ENCODE assay signal across 26 cellular contexts in genomic region chr1:200988693-200989092, GRCh38.
"Had no signal": no experiment of that assay in that cellular context is flagged by ENCODE, and none has a peak within 500 bp of the region (broad histone marks: within the 10 kb centered on the region; RNA-seq: fewer than 3 reads in every experiment).

No MANE protein-coding gene starts in this region.

- H3K36me3 ChIP-seq: left ventricle myocardium inferior, transverse colon, uterus had no signal

- H3K27ac ChIP-seq: coronary artery, esophagus muscularis mucosa, foreskin keratinocyte, heart right ventricle, left ventricle myocardium inferior, lower lobe of right lung, parathyroid adenoma, right lobe of liver, suprapubic skin, transverse colon, upper lobe of right lung, uterus had no signal

- H3K4me3 ChIP-seq: coronary artery, esophagus muscularis mucosa, heart right ventricle, left ventricle myocardium inferior, lower lobe of right lung, right lobe of liver, suprapubic skin, transverse colon, upper lobe of right lung, uterus had no signal

- DNase-seq: dermis blood vessel endothelial cell; effector memory CD4-positive, alpha-beta T cell; foreskin keratinocyte; glutamatergic neuron; heart right ventricle; hippocampal formation; islet precursor cell; kidney glomerular epithelial cell; left colon; left ventricle myocardium inferior; lower lobe of right lung; natural killer cell; right lobe of liver; small intestine; stimulated activated CD4-positive, alpha-beta T cell treated with anti-CD3 and anti-CD28 coated beads, Interleukin-15, amount 100 ng/mL, for 24 hours; stimulated activated CD4-positive, alpha-beta T cell treated with anti-CD3 and anti-CD28 coated beads, Interleukin-2, amount 100 ng/mL, for 48 hours; stimulated activated naive CD4-positive, alpha-beta T cell treated with Interleukin-2 at 50 U/mL for 16 hours; transverse colon; upper lobe of right lung; uterus had no signal

- H3K27me3 Mint-ChIP-seq: progenitor cell of endocrine pancreas had no signal

- H3K9me3 ChIP-seq: esophagus muscularis mucosa, heart right ventricle, left ventricle myocardium inferior, lower lobe of right lung, right lobe of liver, suprapubic skin, transverse colon, upper lobe of right lung, uterus had no signal

- H3K4me3 Mint-ChIP-seq: natural killer cell, neural crest cell had no signal

- H3K27ac Mint-ChIP-seq: progenitor cell of endocrine pancreas had no signal

- H3K27me3 ChIP-seq: esophagus muscularis mucosa, foreskin keratinocyte, heart right ventricle, right lobe of liver, suprapubic skin, transverse colon, upper lobe of right lung, uterus had no signal

- ATAC-seq: foreskin keratinocyte, heart right ventricle, left colon, lower lobe of right lung, natural killer cell, right lobe of liver, upper lobe of right lung had no signal

- H3K9me3 Mint-ChIP-seq: natural killer cell, neural crest cell had no signal

- H3K4me1 ChIP-seq: esophagus muscularis mucosa, foreskin keratinocyte, heart right ventricle, left ventricle myocardium inferior, lower lobe of right lung, parathyroid adenoma, right lobe of liver, suprapubic skin, upper lobe of right lung, uterus had no signal
